Comparison of ENCODE assay signal across 17 cellular contexts in the genomic region with DNA sequence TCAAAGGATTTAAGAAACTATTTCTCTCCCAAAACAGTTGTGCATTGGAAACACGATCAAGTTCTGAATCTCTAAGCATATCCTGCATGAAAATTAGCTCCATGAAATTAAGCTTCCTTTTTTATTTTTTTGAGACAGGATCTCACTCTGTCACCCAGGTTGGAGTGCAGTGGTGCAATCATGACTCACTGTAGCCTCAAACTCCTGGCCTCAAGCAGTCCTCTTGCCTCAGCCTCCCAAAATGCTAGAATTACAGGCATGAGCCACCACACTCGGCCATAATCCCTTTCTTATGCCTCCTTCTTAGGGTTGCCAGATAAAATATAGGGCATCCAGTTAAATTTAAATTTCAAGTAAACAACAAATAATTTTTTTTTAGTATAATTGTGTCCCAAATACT.
A peak's percentile ranks its signal among the peaks of the same experiment; 100 is the strongest.
DNase-seq lines count a peak whose midpoint lies in the region; ATAC-seq and TF ChIP-seq lines count a peak whose summit lies in the region.
"Had no signal": no experiment of that assay in that cellular context is flagged by ENCODE, and none has a peak within 500 bp of the region (broad histone marks: within the 10 kb centered on the region; RNA-seq: fewer than 3 reads in every experiment).

No MANE protein-coding gene starts in this region.

- no peaks in the 10 kb centered on the region for H4K20me1 ChIP-seq in OCI-LY7 (ENCODE audit: insufficient read depth, low read length)

- H3K4me1 Mint-ChIP-seq in activated CD8-positive, alpha-beta memory T cell treated with anti-CD3 and anti-CD28 coated beads, Interleukin-2, amount 10 ng/mL, durations not matched to agents 7 days and 5 days = peaks cover 69% of the 10 kb centered on the region
- peaks cover 83% of the 10 kb centered on the region for H3K4me1 Mint-ChIP-seq in activated naive CD8-positive, alpha-beta T cell (ENCODE audit: low read depth)
- peaks cover 37 to 49% of the 10 kb centered on the region in 2 donors for H3K4me1 Mint-ChIP-seq in natural killer cell treated with Interleukin-12 subunit alpha and Interleukin-12 subunit beta and Interleukin-15 and Interleukin-18, amount 100 ng/mL, for 72 hours (ENCODE audit: low read depth in 2 of 2)

- no peaks in the 10 kb centered on the region for H3K9me3 Mint-ChIP-seq in activated CD8-positive, alpha-beta memory T cell treated with anti-CD3 and anti-CD28 coated beads, Interleukin-2, amount 10 ng/mL, durations not matched to agents 7 days and 5 days (ENCODE audit: low read depth)
- H3K9me3 Mint-ChIP-seq in activated naive CD8-positive, alpha-beta T cell (ENCODE audit: low read depth) = no peaks in the 10 kb centered on the region
- no peaks in the 10 kb centered on the region for H3K9me3 Mint-ChIP-seq in natural killer cell treated with Interleukin-12 subunit alpha and Interleukin-12 subunit beta and Interleukin-15 and Interleukin-18, amount 100 ng/mL, for 72 hours
- H3K9me3 Mint-ChIP-seq: memory B cell had no signal

- peak overlapping the region; percentile 60 for H3K4me2 ChIP-seq in OCI-LY7 (ENCODE audit: low read length)
- H3K4me2 ChIP-seq: hepatocyte, KMS-11 had no signal

- no peak for ATAC-seq in activated CD8-positive, alpha-beta memory T cell treated with anti-CD3 and anti-CD28 coated beads, Interleukin-2, amount 10 ng/mL, durations not matched to agents 7 days and 5 days
- ATAC-seq in natural killer cell treated with Interleukin-12 subunit alpha and Interleukin-12 subunit beta and Interleukin-15 and Interleukin-18, amount 100 ng/mL, for 72 hours = no peak
- no peak for ATAC-seq in GM18498 (IDR thresholded peaks at IDR 0.05; ENCODE audit: unreplicated experiment)
- no peak for ATAC-seq in GM18870 (IDR thresholded peaks at IDR 0.05; ENCODE audit: unreplicated experiment)

- H3K9me3 ChIP-seq in OCI-LY7 (ENCODE audit: low read length) = no peaks in the 10 kb centered on the region

- H3K27ac ChIP-seq in OCI-LY7 (ENCODE audit: low read depth, low read length, poor library complexity, severe bottlenecking) = no peak overlapping the region
- H3K27ac ChIP-seq: hepatocyte, KMS-11 had no signal

- H3K36me3 Mint-ChIP-seq in activated CD8-positive, alpha-beta memory T cell treated with anti-CD3 and anti-CD28 coated beads, Interleukin-2, amount 10 ng/mL, durations not matched to agents 7 days and 5 days = peaks cover 3% of the 10 kb centered on the region
- H3K36me3 Mint-ChIP-seq in activated naive CD8-positive, alpha-beta T cell = no peaks in the 10 kb centered on the region
- H3K36me3 Mint-ChIP-seq in natural killer cell treated with Interleukin-12 subunit alpha and Interleukin-12 subunit beta and Interleukin-15 and Interleukin-18, amount 100 ng/mL, for 72 hours = no peaks in the 10 kb centered on the region
- H3K36me3 Mint-ChIP-seq: memory B cell had no signal

- no TSS peak for BruUV-seq in OCI-LY7 (replicated peaks; lab: Mats Ljungman, UMichigan)

- no peaks in the 10 kb centered on the region for H3K79me2 ChIP-seq in OCI-LY7 (ENCODE audit: insufficient read depth, low read depth, low read length)
- H3K79me2 ChIP-seq: hepatocyte had no signal

- peaks cover 39% of the 10 kb centered on the region for H3K4me1 ChIP-seq in OCI-LY7 (ENCODE audit: insufficient read depth, low read length, poor library complexity, severe bottlenecking)

- H3K9me2 ChIP-seq in OCI-LY7 (ENCODE audit: insufficient read depth, low read length) = no peaks in the 10 kb centered on the region

- H3K36me3 ChIP-seq in OCI-LY7 (ENCODE audit: insufficient read depth, low read length) = no peaks in the 10 kb centered on the region

- H3K4me3 Mint-ChIP-seq in activated CD8-positive, alpha-beta memory T cell treated with anti-CD3 and anti-CD28 coated beads, Interleukin-2, amount 10 ng/mL, durations not matched to agents 7 days and 5 days = peak overlapping the region; percentile 28
- peak overlapping the region; percentile 70 for H3K4me3 Mint-ChIP-seq in activated naive CD8-positive, alpha-beta T cell
- peak overlapping the region; percentile 4 for H3K4me3 Mint-ChIP-seq in natural killer cell treated with Interleukin-12 subunit alpha and Interleukin-12 subunit beta and Interleukin-15 and Interleukin-18, amount 100 ng/mL, for 72 hours
- H3K4me3 Mint-ChIP-seq: memory B cell, nephron progenitor cell had no signal

- intact Hi-C loops in OCI-LY7 (cut with micrococcal nuclease; ENCODE audit: unreplicated experiment) = no loop called here

- no peak overlapping the region for H3K4me3 ChIP-seq in OCI-LY7 (ENCODE audit: low read depth, low read length, poor library complexity, severe bottlenecking)
- H3K4me3 ChIP-seq: hepatocyte had no signal

- H3K27me3 Mint-ChIP-seq in activated CD8-positive, alpha-beta memory T cell treated with anti-CD3 and anti-CD28 coated beads, Interleukin-2, amount 10 ng/mL, durations not matched to agents 7 days and 5 days = no peaks in the 10 kb centered on the region
- no peaks in the 10 kb centered on the region for H3K27me3 Mint-ChIP-seq in activated naive CD8-positive, alpha-beta T cell
- no peaks in the 10 kb centered on the region for H3K27me3 Mint-ChIP-seq in natural killer cell treated with Interleukin-12 subunit alpha and Interleukin-12 subunit beta and Interleukin-15 and Interleukin-18, amount 100 ng/mL, for 72 hours
- H3K27me3 Mint-ChIP-seq: memory B cell had no signal

- H2AFZ ChIP-seq in OCI-LY7 (ENCODE audit: low read length) = peak overlapping the region; percentile 96; the same call in 1 of the 2 replicates
- H2AFZ ChIP-seq: hepatocyte had no signal

- peak overlapping the region; percentile 76 for H3K27ac Mint-ChIP-seq in activated CD8-positive, alpha-beta memory T cell treated with anti-CD3 and anti-CD28 coated beads, Interleukin-2, amount 10 ng/mL, durations not matched to agents 7 days and 5 days
- peak overlapping the region; percentile 93 for H3K27ac Mint-ChIP-seq in activated naive CD8-positive, alpha-beta T cell
- peak overlapping the region in 1 of 2 donors; percentile 74 for H3K27ac Mint-ChIP-seq in natural killer cell treated with Interleukin-12 subunit alpha and Interleukin-12 subunit beta and Interleukin-15 and Interleukin-18, amount 100 ng/mL, for 72 hours
- H3K27ac Mint-ChIP-seq: memory B cell, nephron progenitor cell had no signal

- POLR2A ChIA-PET in OCI-LY7 (lab: Charles Lee) = interaction anchor here (1.0 to 1.6 kb wide), 7 partner anchors 9 to 50 kb away, joined by 3 to 6 read pairs (median 4); no protein-coding TSS in a partner anchor

- DNase-seq in activated CD8-positive, alpha-beta memory T cell treated with anti-CD3 and anti-CD28 coated beads, Interleukin-2, amount 10 ng/mL, durations not matched to agents 7 days and 5 days = no peak
- no peak for DNase-seq in activated CD8-positive, alpha-beta memory T cell treated with anti-CD3 and anti-CD28 coated beads, Interleukin-2, amount 50 U/mL, for 4 hours
- DNase-seq in OCI-LY7 (ENCODE audit: low spot score) (no peak), dedifferentiated amniotic fluid mesenchymal stem cell (ENCODE audit: extremely low spot score) (no peak)
- no peak for DNase-seq in natural killer cell treated with Interleukin-12 subunit alpha and Interleukin-12 subunit beta and Interleukin-15 and Interleukin-18, amount 100 ng/mL, for 72 hours (ENCODE audit: low spot score)
- DNase-seq: C1 segment of cervical spinal cord, DMS79, NCI-H1417 treated with DMSO at 0.1 percent for 48 hours, NCI-H2171, NCI-H748 treated with DMSO at 0.1 percent for 48 hours, nephron progenitor cell had no signal

- no peak for TF ChIP-seq CTCF in OCI-LY7 (conservative IDR thresholded peaks at IDR 0.05; ENCODE audit: low read length)

- CTCF ChIA-PET in activated CD8-positive, alpha-beta memory T cell treated with anti-CD3 and anti-CD28 coated beads, Interleukin-2, amount 10 ng/mL, durations not matched to agents 7 days and 5 days (lab: Charles Lee) = interaction anchor here (0.9 to 1.6 kb wide), 8 partner anchors 10 to 237 kb away, joined by 3 to 4 read pairs (median 3); no protein-coding TSS in a partner anchor
- CTCF ChIA-PET in OCI-LY7 (lab: Charles Lee; ENCODE audit: unreplicated experiment) = interaction anchor here (1.4 kb wide), 1 partner anchor 83 kb away, joined by 3 read pairs; no protein-coding TSS in a partner anchor

Comparison
In these comparisons a context has a peak if more than half of its experiments do, and no peak if none do; other contexts are left out.
1. H3K4me3 Mint-ChIP-seq: peak in every context shown above with its lines; median percentile 70 in activated naive CD8-positive, alpha-beta T cell; 28 in activated CD8-positive, alpha-beta memory T cell treated with anti-CD3 and anti-CD28 coated beads, Interleukin-2, amount 10 ng/mL, durations not matched to agents 7 days and 5 days; 4 in natural killer cell treated with Interleukin-12 subunit alpha and Interleukin-12 subunit beta and Interleukin-15 and Interleukin-18, amount 100 ng/mL, for 72 hours.